Comparison of ENCODE assay signal across 15 cellular contexts in genomic region chr10:34249634-34250033, GRCh38.
DNase-seq lines count a peak whose midpoint lies in the region; ATAC-seq, FAIRE-seq and TF ChIP-seq lines count a peak whose summit lies in the region.
"Had no signal": no experiment of that assay in that cellular context is flagged by ENCODE, and none has a peak within 500 bp of the region (broad histone marks: within the 10 kb centered on the region; RNA-seq: fewer than 3 reads in every experiment).

No MANE protein-coding gene starts in this region.

- DNase-seq in BE2C (no peak), NCI-H1092 (lab: John Stamatoyannopoulos, UW) (peak; percentile 7), chondrocyte (ENCODE audit: low spot score) (no peak), pancreas (no peak), GM19239 (ENCODE audit: insufficient read length, low spot score) (no peak)
- no peak for DNase-seq in T-helper 2 cell treated with Interferon-gamma antibody and Interleukin-4, amounts not matched to agents 5 μg/mL and 100 μg/mL, for 36 hours (ENCODE audit: low spot score)
- DNase-seq: activated CD8-positive, alpha-beta memory T cell treated with anti-CD3 and anti-CD28 coated beads, Interleukin-2, amount 10 ng/mL, durations not matched to agents 7 days and 5 days; activated naive CD8-positive, alpha-beta T cell treated with anti-CD3 and anti-CD28 coated beads, Interleukin-2, amount 10 ng/mL, durations not matched to agents 7 days and 5 days; CD4-positive, alpha-beta memory T cell; natural killer cell had no signal

- H3K27me3 Mint-ChIP-seq in chondrocyte (ENCODE audit: low read depth): no peaks in the 10 kb centered on the region
- no peaks in the 10 kb centered on the region for H3K27me3 Mint-ChIP-seq in T-helper 2 cell treated with Interferon-gamma antibody and Interleukin-4, amounts not matched to agents 5 μg/mL and 100 μg/mL, for 36 hours (ENCODE audit: low read depth)
- H3K27me3 Mint-ChIP-seq: activated CD8-positive, alpha-beta memory T cell treated with anti-CD3 and anti-CD28 coated beads, Interleukin-2, amount 10 ng/mL, durations not matched to agents 7 days and 5 days; activated naive CD8-positive, alpha-beta T cell treated with anti-CD3 and anti-CD28 coated beads, Interleukin-2, amount 10 ng/mL, durations not matched to agents 7 days and 5 days; IgD-negative memory B cell had no signal

- H3K4me1 Mint-ChIP-seq in chondrocyte (ENCODE audit: low read depth): peaks cover 2% of the 10 kb centered on the region
- H3K4me1 Mint-ChIP-seq in T-helper 2 cell treated with Interferon-gamma antibody and Interleukin-4, amounts not matched to agents 5 μg/mL and 100 μg/mL, for 36 hours (ENCODE audit: low read depth): no peaks in the 10 kb centered on the region
- H3K4me1 Mint-ChIP-seq: activated CD8-positive, alpha-beta memory T cell treated with anti-CD3 and anti-CD28 coated beads, Interleukin-2, amount 10 ng/mL, durations not matched to agents 7 days and 5 days; CD4-positive, alpha-beta memory T cell had no signal

- no peak overlapping the region for H3K4me3 ChIP-seq in BE2C (ENCODE audit: low read depth, low read length)
- no peak overlapping the region for H3K4me3 ChIP-seq in pancreas

- H3K9me3 ChIP-seq in BE2C (no peaks in the 10 kb centered on the region), pancreas (no peaks in the 10 kb centered on the region)

- TF ChIP-seq CTCF in BE2C (IDR thresholded peaks at IDR 0.05; ENCODE audit: low read depth, low read length): peak; percentile 49
- TF ChIP-seq CTCF in GM12872 (IDR thresholded peaks at IDR 0.05; ENCODE audit: insufficient read depth, low read depth, low read length): peak; percentile 43
- TF ChIP-seq CTCF in chondrocyte (IDR thresholded peaks at IDR 0.05): peak; percentile 40
- no peak for TF ChIP-seq CTCF in pancreas (IDR thresholded peaks at IDR 0.05)

- WGBS in pancreas, 2 donors: 87 to 91% methylated on average over 4 of the region's 4 CpGs

- no peak overlapping the region for H3K27ac Mint-ChIP-seq in chondrocyte (ENCODE audit: unreplicated experiment)
- no peak overlapping the region for H3K27ac Mint-ChIP-seq in T-helper 2 cell treated with Interferon-gamma antibody and Interleukin-4, amounts not matched to agents 5 μg/mL and 100 μg/mL, for 36 hours
- H3K27ac Mint-ChIP-seq: activated CD8-positive, alpha-beta memory T cell treated with anti-CD3 and anti-CD28 coated beads, Interleukin-2, amount 10 ng/mL, durations not matched to agents 7 days and 5 days; activated naive CD8-positive, alpha-beta T cell treated with anti-CD3 and anti-CD28 coated beads, Interleukin-2, amount 10 ng/mL, durations not matched to agents 7 days and 5 days; CD4-positive, alpha-beta memory T cell; IgD-negative memory B cell; natural killer cell had no signal

- H3K36me3 ChIP-seq in BE2C (no peaks in the 10 kb centered on the region), pancreas (no peaks in the 10 kb centered on the region)

- FAIRE-seq in pancreas (lab: Jason Lieb, UNC): no peak
- no peak for FAIRE-seq in GM19239 (lab: Jason Lieb, UNC)
- FAIRE-seq: TTC549 had no signal

- H3K4me3 Mint-ChIP-seq in chondrocyte (ENCODE audit: unreplicated experiment): no peak overlapping the region
- H3K4me3 Mint-ChIP-seq in T-helper 2 cell treated with Interferon-gamma antibody and Interleukin-4, amounts not matched to agents 5 μg/mL and 100 μg/mL, for 36 hours: no peak overlapping the region
- H3K4me3 Mint-ChIP-seq: activated CD8-positive, alpha-beta memory T cell treated with anti-CD3 and anti-CD28 coated beads, Interleukin-2, amount 10 ng/mL, durations not matched to agents 7 days and 5 days; activated naive CD8-positive, alpha-beta T cell treated with anti-CD3 and anti-CD28 coated beads, Interleukin-2, amount 10 ng/mL, durations not matched to agents 7 days and 5 days; CD4-positive, alpha-beta memory T cell; IgD-negative memory B cell; natural killer cell had no signal

- H3K27me3 ChIP-seq in BE2C: no peaks in the 10 kb centered on the region
- no peaks in the 10 kb centered on the region for H3K27me3 ChIP-seq in pancreas

- no peaks in the 10 kb centered on the region for H3K9me3 Mint-ChIP-seq in chondrocyte (ENCODE audit: low read depth)
- no peaks in the 10 kb centered on the region for H3K9me3 Mint-ChIP-seq in T-helper 2 cell treated with Interferon-gamma antibody and Interleukin-4, amounts not matched to agents 5 μg/mL and 100 μg/mL, for 36 hours
- H3K9me3 Mint-ChIP-seq: activated naive CD8-positive, alpha-beta T cell treated with anti-CD3 and anti-CD28 coated beads, Interleukin-2, amount 10 ng/mL, durations not matched to agents 7 days and 5 days; IgD-negative memory B cell; natural killer cell had no signal

- no peaks in the 10 kb centered on the region for H3K36me3 Mint-ChIP-seq in chondrocyte (ENCODE audit: low read depth)
- no peaks in the 10 kb centered on the region for H3K36me3 Mint-ChIP-seq in T-helper 2 cell treated with Interferon-gamma antibody and Interleukin-4, amounts not matched to agents 5 μg/mL and 100 μg/mL, for 36 hours (ENCODE audit: low read depth)
- H3K36me3 Mint-ChIP-seq: activated CD8-positive, alpha-beta memory T cell treated with anti-CD3 and anti-CD28 coated beads, Interleukin-2, amount 10 ng/mL, durations not matched to agents 7 days and 5 days; activated naive CD8-positive, alpha-beta T cell treated with anti-CD3 and anti-CD28 coated beads, Interleukin-2, amount 10 ng/mL, durations not matched to agents 7 days and 5 days; CD4-positive, alpha-beta memory T cell; IgD-negative memory B cell; natural killer cell had no signal

- no peak overlapping the region for H3K27ac ChIP-seq in pancreas

- H3K4me1 ChIP-seq in BE2C (peaks cover 4% of the 10 kb centered on the region; the same call in 1 of the 2 replicates), pancreas (no peaks in the 10 kb centered on the region)

- intact Hi-C loops in pancreas (cut with DNase I): no loop called here

- ATAC-seq in pancreas (no peak), GM18511 (IDR thresholded peaks at IDR 0.05; ENCODE audit: unreplicated experiment) (no peak)
- ATAC-seq: activated CD8-positive, alpha-beta memory T cell treated with anti-CD3 and anti-CD28 coated beads, Interleukin-2, amount 10 ng/mL, durations not matched to agents 7 days and 5 days; left lobe of liver; natural killer cell had no signal

Comparison
In these comparisons a context has a peak if more than half of its experiments do, and no peak if none do; other contexts are left out.
1. CTCF ChIP-seq: peak in BE2C (single experiment), GM12872 (single experiment) and chondrocyte (single experiment); none in pancreas (0 of 4).